ENCODE assay signal across 17 cellular contexts in the genomic region with DNA sequence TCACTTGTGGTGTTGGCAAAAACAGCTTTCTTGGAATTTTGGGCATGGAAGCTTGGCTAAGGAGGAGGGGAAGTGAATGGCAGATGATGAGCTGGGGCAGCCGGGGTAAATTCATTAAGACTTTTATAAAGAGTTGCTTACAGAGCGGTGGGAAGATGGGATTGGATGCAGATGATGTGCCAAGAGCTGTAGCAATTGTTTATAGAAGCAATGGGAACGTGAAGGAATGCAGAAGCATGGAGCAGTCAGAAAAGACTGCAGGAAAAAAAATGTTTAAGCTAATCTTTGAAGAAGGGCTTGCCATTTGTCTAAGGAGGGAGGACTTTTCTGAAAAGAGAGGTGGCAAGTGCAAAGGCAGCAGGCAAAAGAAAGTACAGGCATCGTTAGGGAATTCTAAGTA.
DNase-seq lines count a peak whose midpoint lies in the region; ATAC-seq and TF ChIP-seq lines count a peak whose summit lies in the region.
"Had no signal": no experiment of that assay in that cellular context is flagged by ENCODE, and none has a peak within 500 bp of the region (broad histone marks: within the 10 kb centered on the region; RNA-seq: fewer than 3 reads in every experiment).

No MANE protein-coding gene starts in this region.

- H3K4me1 ChIP-seq in adipocyte (ENCODE audit: control insufficient read depth, insufficient read depth, low read length) = no peaks in the 10 kb centered on the region
- H3K4me1 ChIP-seq: A549; BLaER1 treated with 17β-estradiol and CSF1 and Interleukin-3, amounts not matched to agents 10 nM and 100 nM had no signal

- no peak for ATAC-seq in HG03196 (IDR thresholded peaks at IDR 0.05; ENCODE audit: unreplicated experiment)
- ATAC-seq in GM18861 (IDR thresholded peaks at IDR 0.05; ENCODE audit: unreplicated experiment) = no peak
- ATAC-seq: A549, GM23338 had no signal

- H3K27ac Mint-ChIP-seq in Calu3 (ENCODE audit: unreplicated experiment) = no peak overlapping the region
- H3K27ac Mint-ChIP-seq: CD4-positive, CD25-positive, alpha-beta regulatory T cell; GM23338; H9 had no signal

- DNase-seq in EL = peak; percentile 2
- peak; percentile 9 for DNase-seq in adipocyte (ENCODE audit: low read depth)
- peak; percentile 3 to 32 for DNase-seq in foreskin fibroblast
- no peak for DNase-seq in stimulated activated naive CD4-positive, alpha-beta T cell (lab: John Stamatoyannopoulos, UW)
- DNase-seq in Calu3 = no peak
- DNase-seq: AML-193; CD4-positive, CD25-positive, alpha-beta regulatory T cell; DMS79; GDM1; H9; Kasumi-1; KBM-7 had no signal

- CTCF ChIA-PET in Calu3 (lab: Charles Lee) = no interaction called here

- no peaks in the 10 kb centered on the region for H3K36me3 ChIP-seq in adipocyte (ENCODE audit: control insufficient read depth, insufficient read depth, low read length, severe bottlenecking)
- H3K36me3 ChIP-seq: BLaER1 treated with 17β-estradiol and CSF1 and Interleukin-3, amounts not matched to agents 10 nM and 100 nM had no signal

- TF ChIP-seq CTCF in foreskin fibroblast (IDR thresholded peaks at IDR 0.05; ENCODE audit: low read depth, low read length) = no peak
- TF ChIP-seq CTCF in Calu3 (IDR thresholded peaks at IDR 0.05; ENCODE audit: unreplicated experiment) = no peak

- no peaks in the 10 kb centered on the region for H3K9me3 ChIP-seq in adipocyte (ENCODE audit: control insufficient read depth, low read length)
- H3K9me3 ChIP-seq: A549; BLaER1 treated with 17β-estradiol and CSF1 and Interleukin-3, amounts not matched to agents 10 nM and 100 nM had no signal

- H3K36me3 Mint-ChIP-seq in Calu3 (ENCODE audit: insufficient read depth, unreplicated experiment) = no peaks in the 10 kb centered on the region
- H3K36me3 Mint-ChIP-seq: CD4-positive, CD25-positive, alpha-beta regulatory T cell had no signal

- no peak overlapping the region for H3K4me3 Mint-ChIP-seq in Calu3 (ENCODE audit: low read depth, unreplicated experiment)
- H3K4me3 Mint-ChIP-seq: CD4-positive, CD25-positive, alpha-beta regulatory T cell; GM23338; H9 had no signal

- H3K9ac ChIP-seq in adipocyte (ENCODE audit: low read length) = no peak overlapping the region
- H3K9ac ChIP-seq: BLaER1 treated with 17β-estradiol and CSF1 and Interleukin-3, amounts not matched to agents 10 nM and 100 nM had no signal

- H3K27me3 ChIP-seq in adipocyte (replicated peaks; ENCODE audit: control insufficient read depth, insufficient read depth, low read length) = peaks cover 36% of the 10 kb centered on the region
- H3K27me3 ChIP-seq: BLaER1 treated with 17β-estradiol and CSF1 and Interleukin-3, amounts not matched to agents 10 nM and 100 nM had no signal

- no peak overlapping the region for H3K4me3 ChIP-seq in adipocyte (ENCODE audit: low read length)
- H3K4me3 ChIP-seq in foreskin fibroblast (ENCODE audit: low read depth in 1 of 2, low read length in 2 of 2) = no peak overlapping the region
- H3K4me3 ChIP-seq: A549; BLaER1 treated with 17β-estradiol and CSF1 and Interleukin-3, amounts not matched to agents 10 nM and 100 nM; GM23338 had no signal

- H3K4me1 Mint-ChIP-seq in Calu3 (ENCODE audit: low read depth, unreplicated experiment) = no peaks in the 10 kb centered on the region
- H3K4me1 Mint-ChIP-seq: CD4-positive, CD25-positive, alpha-beta regulatory T cell; GM23338; H9 had no signal

- intact Hi-C loops in Calu3 (cut with micrococcal nuclease; ENCODE audit: unreplicated experiment) = no loop called here

- no peaks in the 10 kb centered on the region for H3K9me3 Mint-ChIP-seq in Calu3 (ENCODE audit: low read depth, unreplicated experiment)
- H3K9me3 Mint-ChIP-seq: CD4-positive, CD25-positive, alpha-beta regulatory T cell; GM23338; H9 had no signal

- BruUV-seq in Calu3 (replicated peaks; lab: Mats Ljungman, UMichigan) = no TSS peak

- no peaks in the 10 kb centered on the region for H3K27me3 Mint-ChIP-seq in Calu3 (ENCODE audit: unreplicated experiment)
- H3K27me3 Mint-ChIP-seq: CD4-positive, CD25-positive, alpha-beta regulatory T cell had no signal

Comparison
In these comparisons a context has a peak if more than half of its experiments do, and no peak if none do; other contexts are left out.
1. DNase-seq: peak in EL (single experiment), adipocyte (single experiment) and foreskin fibroblast (2 of 2); none in stimulated activated naive CD4-positive, alpha-beta T cell (0 of 6) and Calu3 (single experiment).